3 cellular contexts compared by ENCODE assay signal in the genomic region with DNA sequence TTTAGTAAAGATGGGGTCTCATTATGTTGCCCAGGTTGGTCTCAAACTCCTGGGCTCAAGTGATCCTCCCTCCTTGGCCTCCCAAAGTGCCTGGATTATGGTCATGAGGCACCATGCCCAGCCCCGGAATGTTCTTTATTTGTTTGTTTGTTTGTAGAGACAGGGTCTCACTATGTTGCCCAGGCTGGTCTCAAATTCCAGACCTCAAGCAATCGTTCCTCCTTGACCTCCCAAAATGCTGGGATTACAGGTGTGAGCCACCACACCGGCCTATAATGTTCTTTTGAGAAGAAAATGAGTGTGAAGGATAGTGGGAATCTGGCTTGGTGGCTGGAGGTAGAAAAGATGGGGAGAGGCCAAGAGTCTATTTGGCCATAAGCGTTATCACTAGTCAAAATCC.
TF ChIP-seq lines count a peak whose summit lies in the region.

No MANE protein-coding gene starts in this region.

TF ChIP-seq in HEK293, 187 proteins besides CTCF, POLR2A, EP300 and RAD21:
- TF ChIP-seq ZNF121 (tag by site-specific recombination; IDR thresholded peaks at IDR 0.05): peak; percentile 62; the same call in 1 of the 2 replicates

TF ChIP-seq in WTC11, 78 proteins besides CTCF, POLR2A, EP300 and RAD21:
- TF ChIP-seq ZNF121 (CRISPR knock-in tag; IDR thresholded peaks at IDR 0.05): peak; percentile 58; the same call in 1 of the 2 replicates

TF ChIP-seq in K562, 482 proteins besides CTCF, POLR2A, EP300 and RAD21:
- peak; percentile 35 for TF ChIP-seq ZNF121 (CRISPR knock-in tag; conservative IDR thresholded peaks at IDR 0.05)
- 0 out of 2 replicates have a peak, but pooled peaks have one; percentile 26 for TF ChIP-seq PTBP1 (IDR thresholded peaks at IDR 0.05; ENCODE audit: low read depth, low read length)
- TF ChIP-seq CTBP1 (IDR thresholded peaks at IDR 0.05; ENCODE audit: borderline replicate concordance): 0 out of 2 replicates have a peak, but pooled peaks have one; percentile 81
